ENCODE assay signal across 27 cellular contexts in the genomic region with DNA sequence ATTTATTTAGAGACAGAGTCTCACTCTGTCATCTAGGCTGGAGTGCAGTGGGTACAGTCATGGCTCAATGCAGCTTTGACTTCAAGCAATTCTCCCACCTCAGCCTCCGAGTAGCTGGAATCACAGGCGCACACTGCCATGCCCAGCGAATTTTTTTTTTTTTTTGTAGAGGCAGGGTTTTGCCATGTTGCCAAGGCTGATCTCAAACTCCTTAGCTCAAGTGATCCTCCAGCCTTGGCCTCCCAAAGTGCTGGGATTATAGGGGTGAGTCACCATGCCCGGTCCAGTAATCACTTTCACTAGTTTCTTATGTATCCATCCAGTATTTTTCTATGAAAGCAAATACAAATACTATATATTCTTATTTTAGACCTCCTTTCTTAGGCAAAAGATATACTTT. TPM values are rescaled to one million over a fixed set of nuclear protein-coding genes. Genes with fewer than 3 reads are reported as not detected.
DNase-seq lines count a peak whose midpoint lies in the region; ATAC-seq and TF ChIP-seq lines count a peak whose summit lies in the region.
"Had no signal": no experiment of that assay in that cellular context is flagged by ENCODE, and none has a peak within 500 bp of the region (broad histone marks: within the 10 kb centered on the region; RNA-seq: fewer than 3 reads in every experiment).

No MANE protein-coding gene starts in this region.

- H3K4me3 ChIP-seq in left ventricle myocardium inferior (no peak overlapping the region), ascending aorta (no peak overlapping the region), mesenchymal stem cell (ENCODE audit: insufficient read depth in 1 of 2, low read depth in 1 of 2, low read length in 2 of 2) (no peak overlapping the region), vagina (no peak overlapping the region)
- H3K4me3 ChIP-seq: BLaER1 treated with 17β-estradiol and CSF1 and Interleukin-3, amounts not matched to agents 10 nM and 100 nM; SJSA1; stomach had no signal

- TF ChIP-seq POLR2A in vagina (IDR thresholded peaks at IDR 0.05) = no peak

- peaks cover 7% of the 10 kb centered on the region for H3K9me3 Mint-ChIP-seq in activated T-helper 17 cell treated with anti-CD3 and anti-CD28 coated beads, Interleukin-2, amount 50 U/mL, for 72 hours

- H3K27me3 Mint-ChIP-seq in activated T-helper 17 cell treated with anti-CD3 and anti-CD28 coated beads, Interleukin-2, amount 50 U/mL, for 72 hours = peaks cover 24% of the 10 kb centered on the region

- DNase-seq in left ventricle myocardium inferior (no peak), Right ventricle myocardium superior (no peak), ascending aorta (ENCODE audit: low spot score in 2 of 2) (no peak), mesenchymal stem cell (peak; percentile 49), vagina (ENCODE audit: extremely low spot score in 2 of 2) (no peak), NCI-H1092 treated with DMSO at 0.1 percent for 48 hours (lab: John Stamatoyannopoulos, UW) (no peak)
- DNase-seq: activated CD4-positive, alpha-beta T cell treated with anti-CD3 and anti-CD28 coated beads, Interleukin-2, amount 50 U/mL, for 4 hours; activated gamma-delta T cell; GF-D8; H9; NCI-H1105; nephron progenitor cell; posterior cingulate gyrus; stimulated activated CD4-positive, alpha-beta T cell treated with anti-CD3 and anti-CD28 coated beads, Interleukin-4, amount 100 ng/mL, for 1 hour; stomach; T-helper 17 cell; WERI-Rb-1 had no signal

- H3K4me1 Mint-ChIP-seq in activated T-helper 17 cell treated with anti-CD3 and anti-CD28 coated beads, Interleukin-2, amount 50 U/mL, for 72 hours = no peaks in the 10 kb centered on the region
- H3K4me1 Mint-ChIP-seq: T-helper 17 cell had no signal

- H3K4me3 Mint-ChIP-seq in activated T-helper 17 cell treated with anti-CD3 and anti-CD28 coated beads, Interleukin-2, amount 50 U/mL, for 72 hours = no peak overlapping the region
- H3K4me3 Mint-ChIP-seq: H9, nephron progenitor cell, T-helper 17 cell had no signal

- H3K9ac ChIP-seq in mesenchymal stem cell (ENCODE audit: low read length) = no peak overlapping the region
- H3K9ac ChIP-seq: BLaER1 treated with 17β-estradiol and CSF1 and Interleukin-3, amounts not matched to agents 10 nM and 100 nM had no signal

- intact Hi-C loops in left ventricle myocardium inferior (cut with micrococcal nuclease) = no loop called here
- intact Hi-C loops in Right ventricle myocardium superior (cut with DNase I) = no loop called here
- intact Hi-C loops in ascending aorta (cut with DNase I) = loop anchor here (5.0 kb wide), 1 partner anchor 40 kb away; no protein-coding TSS in a partner anchor
- intact Hi-C loops in vagina (cut with DNase I) = no loop called here

- peaks cover 13% of the 10 kb centered on the region for H3K79me1 ChIP-seq in mesenchymal stem cell (replicated peaks; ENCODE audit: low read length, poor library complexity, severe bottlenecking)

- peaks cover 19% of the 10 kb centered on the region for H3K9me3 ChIP-seq in left ventricle myocardium inferior (replicated peaks)
- H3K9me3 ChIP-seq in ascending aorta = no peaks in the 10 kb centered on the region
- H3K9me3 ChIP-seq in mesenchymal stem cell (ENCODE audit: control insufficient read depth, low read length) = peaks cover 10% of the 10 kb centered on the region
- H3K9me3 ChIP-seq in vagina = peaks cover 5% of the 10 kb centered on the region
- H3K9me3 ChIP-seq: SJSA1, stomach had no signal

- no peak overlapping the region for H3K4ac ChIP-seq in mesenchymal stem cell (ENCODE audit: low read depth in 1 of 2, low read length in 2 of 2)

- H3K27ac ChIP-seq in left ventricle myocardium inferior (replicated peaks) (peak overlapping the region; percentile 82), ascending aorta (peak overlapping the region; percentile 68 to 88), mesenchymal stem cell (ENCODE audit: low read length, poor library complexity, severe bottlenecking) (no peak overlapping the region), vagina (peak overlapping the region; percentile 75)
- H3K27ac ChIP-seq: SJSA1, WERI-Rb-1 had no signal

- 100% methylated on average over 2 of the region's 4 CpGs for WGBS in mesenchymal stem cell

- H4K91ac ChIP-seq in mesenchymal stem cell (ENCODE audit: low read length) = no peak overlapping the region

- H3K14ac ChIP-seq in mesenchymal stem cell (ENCODE audit: low read length in 2 of 2) = no peak overlapping the region

- peaks cover 12% of the 10 kb centered on the region for H3K36me3 ChIP-seq in left ventricle myocardium inferior
- peaks cover 6 to 8% of the 10 kb centered on the region in 2 donors for H3K36me3 ChIP-seq in ascending aorta
- peaks cover 6 to 14% of the 10 kb centered on the region in 2 experiments for H3K36me3 ChIP-seq in mesenchymal stem cell (ENCODE audit: control insufficient read depth in 1 of 2, insufficient read depth in 2 of 2, low read depth in 1 of 2, low read length in 2 of 2)
- H3K36me3 ChIP-seq in vagina = peaks cover 0 to 6% of the 10 kb centered on the region in 2 donors
- H3K36me3 ChIP-seq: SJSA1, WERI-Rb-1 had no signal

- no peak overlapping the region for H3K27ac Mint-ChIP-seq in activated T-helper 17 cell treated with anti-CD3 and anti-CD28 coated beads, Interleukin-2, amount 50 U/mL, for 72 hours
- H3K27ac Mint-ChIP-seq: H9, nephron progenitor cell, T-helper 17 cell had no signal

- no peak overlapping the region for H2BK12ac ChIP-seq in mesenchymal stem cell (ENCODE audit: low read length in 2 of 2)

- H2BK15ac ChIP-seq in mesenchymal stem cell (ENCODE audit: low read depth, poor library complexity, severe bottlenecking) = no peak overlapping the region

- no peaks in the 10 kb centered on the region for H3K27me3 ChIP-seq in left ventricle myocardium inferior (ENCODE audit: low read depth)
- H3K27me3 ChIP-seq in ascending aorta = no peaks in the 10 kb centered on the region
- H3K27me3 ChIP-seq in mesenchymal stem cell (ENCODE audit: control insufficient read depth in 1 of 2, insufficient read depth in 1 of 2, low read length in 2 of 2) = peaks cover 0 to 30% of the 10 kb centered on the region in 2 experiments
- no peaks in the 10 kb centered on the region for H3K27me3 ChIP-seq in vagina
- H3K27me3 ChIP-seq: SJSA1, stomach had no signal

- H4K8ac ChIP-seq in mesenchymal stem cell (ENCODE audit: low read length) = no peak overlapping the region

- H3K36me3 Mint-ChIP-seq in activated T-helper 17 cell treated with anti-CD3 and anti-CD28 coated beads, Interleukin-2, amount 50 U/mL, for 72 hours (ENCODE audit: low read depth) = no peaks in the 10 kb centered on the region

- no peak overlapping the region for H2AK5ac ChIP-seq in mesenchymal stem cell (ENCODE audit: low read length, severe bottlenecking)

- no peak overlapping the region for H3K4me2 ChIP-seq in mesenchymal stem cell (ENCODE audit: low read length, poor library complexity, severe bottlenecking)

- H3K23ac ChIP-seq in mesenchymal stem cell (ENCODE audit: low read length in 2 of 2) = no peak overlapping the region

- no peak overlapping the region for H2BK120ac ChIP-seq in mesenchymal stem cell (ENCODE audit: low read depth, low read length)

- H2AFZ ChIP-seq in mesenchymal stem cell (ENCODE audit: low read depth, low read length) = no peak overlapping the region

- no peak overlapping the region for H3K18ac ChIP-seq in mesenchymal stem cell (ENCODE audit: low read depth in 1 of 2, low read length in 2 of 2)

- no peak for TF ChIP-seq CTCF in left ventricle myocardium inferior (IDR thresholded peaks at IDR 0.05; ENCODE audit: borderline replicate concordance)
- TF ChIP-seq CTCF in ascending aorta (IDR thresholded peaks at IDR 0.05) = no peak
- TF ChIP-seq CTCF in vagina (IDR thresholded peaks at IDR 0.05) = no peak

- H2BK5ac ChIP-seq in mesenchymal stem cell (ENCODE audit: low read depth, low read length, poor library complexity, severe bottlenecking) = no peak overlapping the region

- ATAC-seq in Right ventricle myocardium superior (ENCODE audit: poor library complexity) = no peak
- no peak for ATAC-seq in GM18870 (IDR thresholded peaks at IDR 0.05; ENCODE audit: unreplicated experiment)
- no peak for ATAC-seq in activated T-helper 17 cell treated with anti-CD3 and anti-CD28 coated beads, Interleukin-2, amount 50 U/mL, for 72 hours (replicated peaks)
- ATAC-seq: Panc1, T-helper 17 cell had no signal

- H3K4me1 ChIP-seq in left ventricle myocardium inferior (peaks cover 19% of the 10 kb centered on the region), ascending aorta (peaks cover 4 to 23% of the 10 kb centered on the region in 2 donors), mesenchymal stem cell (ENCODE audit: control insufficient read depth, insufficient read depth, low read depth, low read length) (peaks cover 3% of the 10 kb centered on the region), vagina (peaks cover 26% of the 10 kb centered on the region)
- H3K4me1 ChIP-seq: SJSA1 had no signal

RNA-seq across cellular contexts. Expression of gene PRKAG3, which starts 24.0 kb away (rescaled TPM):
- total RNA-seq in left ventricle myocardium inferior (0.14 TPM), Right ventricle myocardium superior (not detected), ascending aorta (not detected), vagina (not detected)
- polyA plus RNA-seq in mesenchymal stem cell (2013, experiment 1 of 2) = not detected
- not detected for polyA plus RNA-seq in mesenchymal stem cell (2013, experiment 2 of 2)
- total RNA-seq in activated T-helper 17 cell treated with anti-CD3 and anti-CD28 coated beads, Interleukin-2, amount 50 U/mL, for 72 hours = not detected
- total RNA-seq: dermis microvascular lymphatic vessel endothelial cell, frontal cortex, H9, HT-29, mononuclear cell, NCI-H460, SJSA1, stomach, T-helper 17 cell had no signal
- polyA plus RNA-seq: stomach had no signal

RNA-seq across cellular contexts. Expression of gene CYP27A1, which starts 25.7 kb away (rescaled TPM):
- 6.7 TPM for total RNA-seq in left ventricle myocardium inferior
- 10.5 TPM for total RNA-seq in Right ventricle myocardium superior
- 53.1 TPM for total RNA-seq in ascending aorta
- polyA plus RNA-seq in mesenchymal stem cell (2013, experiment 1 of 2) = 6.2 TPM
- polyA plus RNA-seq in mesenchymal stem cell (2013, experiment 2 of 2) = 6.1 TPM
- total RNA-seq in vagina = 30.0 TPM
- total RNA-seq in activated T-helper 17 cell treated with anti-CD3 and anti-CD28 coated beads, Interleukin-2, amount 50 U/mL, for 72 hours = under 1 TPM in 1 of 2 donors, not detected in 1; 0.66 TPM
- total RNA-seq: NCI-H460 had no signal

RNA-seq across cellular contexts. Expression of gene WNT6, which starts 52.0 kb away (rescaled TPM):
- total RNA-seq in left ventricle myocardium inferior = 1.0 TPM
- 2.6 TPM for total RNA-seq in Right ventricle myocardium superior
- 1.2 TPM for total RNA-seq in ascending aorta
- polyA plus RNA-seq in mesenchymal stem cell (2013, experiment 1 of 2) = not detected
- polyA plus RNA-seq in mesenchymal stem cell (2013, experiment 2 of 2) = not detected
- total RNA-seq in vagina = 2.0 TPM
- under 1 TPM in 1 of 2 donors, not detected in 1; 0.29 TPM for total RNA-seq in activated T-helper 17 cell treated with anti-CD3 and anti-CD28 coated beads, Interleukin-2, amount 50 U/mL, for 72 hours
- total RNA-seq: dermis microvascular lymphatic vessel endothelial cell, frontal cortex, H9, HT-29, mononuclear cell, NCI-H460, SJSA1, T-helper 17 cell had no signal
